In genomic region chr14:44309336-44309735, GRCh38 we compare ENCODE assay signal across 23 cellular contexts.
DNase-seq lines count a peak whose midpoint lies in the region; ATAC-seq, FAIRE-seq and TF ChIP-seq lines count a peak whose summit lies in the region.
"Had no signal": no experiment of that assay in that cellular context is flagged by ENCODE, and none has a peak within 500 bp of the region (broad histone marks: within the 10 kb centered on the region; RNA-seq: fewer than 3 reads in every experiment).

No MANE protein-coding gene starts in this region.

- no peak for ATAC-seq in activated naive CD8-positive, alpha-beta T cell treated with anti-CD3 and anti-CD28 coated beads, Interleukin-2, amount 50 U/mL, for 24 hours
- ATAC-seq in aorta (ENCODE audit: low FRiP score), result no peak
- ATAC-seq in HG02798 (IDR thresholded peaks at IDR 0.05; ENCODE audit: poor library complexity, unreplicated experiment), result no peak
- ATAC-seq: A549, HCT116, HepG2 had no signal

- FAIRE-seq in astrocyte (lab: Jason Lieb, UNC) (no peak), urothelium cell line (lab: Jason Lieb, UNC) (no peak)
- FAIRE-seq: A549, GM12892, GM18507, H54, HepG2 had no signal

- H3K4me1 ChIP-seq in astrocyte (ENCODE audit: insufficient read depth, low read length) (no peaks in the 10 kb centered on the region), aorta (ENCODE audit: control insufficient read depth in 1 of 2, insufficient read depth in 2 of 2, low read length in 2 of 2) (no peaks in the 10 kb centered on the region)
- H3K4me1 ChIP-seq: A549 had no signal

- no peaks in the 10 kb centered on the region for H3K79me2 ChIP-seq in astrocyte (ENCODE audit: insufficient read depth, low read length)

- no peak overlapping the region for H3K4me3 Mint-ChIP-seq in astrocyte (ENCODE audit: unreplicated experiment)
- no peak overlapping the region for H3K4me3 Mint-ChIP-seq in activated naive CD8-positive, alpha-beta T cell treated with anti-CD3 and anti-CD28 coated beads, Interleukin-2, amount 50 U/mL, for 24 hours
- H3K4me3 Mint-ChIP-seq: CD4-positive, alpha-beta T cell; HFFc6; IgD-negative memory B cell had no signal

- H3K4me3 ChIP-seq in astrocyte (ENCODE audit: insufficient read depth, low read depth, low read length) (no peak overlapping the region), aorta (ENCODE audit: low read length in 2 of 2) (no peak overlapping the region)
- H3K4me3 ChIP-seq: A549 had no signal

- H2AFZ ChIP-seq in astrocyte (ENCODE audit: low read depth, low read length), result no peak overlapping the region

- DNase-seq in DMS53 (lab: John Stamatoyannopoulos, UW) (peak; percentile 14), DMS53 treated with DMSO at 0.1 percent for 48 hours (lab: John Stamatoyannopoulos, UW; ENCODE audit: unreplicated experiment) (no peak), HT1080 (ENCODE audit: low read depth) (peak; percentile 78), astrocyte (ENCODE audit: low read depth) (peak; percentile 0), urothelium cell line (ENCODE audit: low spot score) (peak; percentile 6), aorta (no peak)
- DNase-seq in activated naive CD8-positive, alpha-beta T cell treated with anti-CD3 and anti-CD28 coated beads, Interleukin-2, amount 50 U/mL, for 24 hours, result no peak
- DNase-seq: AML-193; Calu3; CD4-positive, alpha-beta T cell; GDM1; HFFc6; KBM-7 had no signal

- H3K36me3 ChIP-seq in astrocyte (ENCODE audit: insufficient read depth, low read length) (no peaks in the 10 kb centered on the region), aorta (ENCODE audit: control insufficient read depth in 1 of 2, insufficient read depth in 2 of 2, low read length in 1 of 2) (no peaks in the 10 kb centered on the region)

- no peak overlapping the region for H3K27ac Mint-ChIP-seq in astrocyte (ENCODE audit: unreplicated experiment)
- H3K27ac Mint-ChIP-seq in activated naive CD8-positive, alpha-beta T cell treated with anti-CD3 and anti-CD28 coated beads, Interleukin-2, amount 50 U/mL, for 24 hours, result no peak overlapping the region
- H3K27ac Mint-ChIP-seq: CD4-positive, alpha-beta T cell; HFFc6; IgD-negative memory B cell had no signal

- no peak overlapping the region for H3K27ac ChIP-seq in astrocyte (ENCODE audit: low read depth, low read length)
- H3K27ac ChIP-seq in aorta (ENCODE audit: low read depth in 1 of 2, low read length in 2 of 2), result no peak overlapping the region
- H3K27ac ChIP-seq: 22Rv1, A549, C4-2B had no signal

- H3K9ac ChIP-seq in astrocyte (ENCODE audit: low read length), result no peak overlapping the region

- H3K27me3 ChIP-seq in astrocyte (ENCODE audit: insufficient read depth, low read length) (no peaks in the 10 kb centered on the region), aorta (ENCODE audit: control insufficient read depth in 1 of 2, insufficient read depth in 2 of 2, low read length in 1 of 2) (no peaks in the 10 kb centered on the region)

- H3K9me3 ChIP-seq in astrocyte (ENCODE audit: insufficient read depth, low read depth, low read length) (no peaks in the 10 kb centered on the region), aorta (ENCODE audit: control insufficient read depth, low read length) (no peaks in the 10 kb centered on the region)
- H3K9me3 ChIP-seq: A549 had no signal

- 95% methylated on average over 1 of the region's 1 CpG for WGBS in aorta, 2 donors

- H3K27me3 Mint-ChIP-seq in astrocyte (ENCODE audit: low read depth, unreplicated experiment), result no peaks in the 10 kb centered on the region
- H3K27me3 Mint-ChIP-seq in activated naive CD8-positive, alpha-beta T cell treated with anti-CD3 and anti-CD28 coated beads, Interleukin-2, amount 50 U/mL, for 24 hours, result no peaks in the 10 kb centered on the region
- H3K27me3 Mint-ChIP-seq: CD4-positive, alpha-beta T cell; IgD-negative memory B cell had no signal

- peaks cover 2% of the 10 kb centered on the region for H3K9me3 Mint-ChIP-seq in astrocyte (ENCODE audit: unreplicated experiment)
- H3K9me3 Mint-ChIP-seq in activated naive CD8-positive, alpha-beta T cell treated with anti-CD3 and anti-CD28 coated beads, Interleukin-2, amount 50 U/mL, for 24 hours, result peaks cover 9% of the 10 kb centered on the region

- no peak for TF ChIP-seq CTCF in astrocyte (IDR thresholded peaks at IDR 0.05; ENCODE audit: insufficient read depth, low read depth, low read length)

- intact Hi-C loops in aorta (cut with DNase I), result no loop called here

- H3K36me3 Mint-ChIP-seq in astrocyte (ENCODE audit: low read depth, unreplicated experiment), result no peaks in the 10 kb centered on the region
- no peaks in the 10 kb centered on the region for H3K36me3 Mint-ChIP-seq in activated naive CD8-positive, alpha-beta T cell treated with anti-CD3 and anti-CD28 coated beads, Interleukin-2, amount 50 U/mL, for 24 hours (ENCODE audit: low read depth)
- H3K36me3 Mint-ChIP-seq: IgD-negative memory B cell had no signal

- H4K20me1 ChIP-seq in astrocyte (ENCODE audit: insufficient read depth, low read length), result no peaks in the 10 kb centered on the region

- peaks cover 3% of the 10 kb centered on the region for H3K4me1 Mint-ChIP-seq in astrocyte (ENCODE audit: low read depth, unreplicated experiment)
- no peaks in the 10 kb centered on the region for H3K4me1 Mint-ChIP-seq in activated naive CD8-positive, alpha-beta T cell treated with anti-CD3 and anti-CD28 coated beads, Interleukin-2, amount 50 U/mL, for 24 hours
- H3K4me1 Mint-ChIP-seq: IgD-negative memory B cell had no signal

- no peak overlapping the region for H3K4me2 ChIP-seq in astrocyte (ENCODE audit: low read length)
- H3K4me2 ChIP-seq: A549 had no signal

Comparison
In these comparisons a context has a peak if more than half of its experiments do, and no peak if none do; other contexts are left out.
1. DNase-seq: peak in DMS53 (single experiment), HT1080 (single experiment), astrocyte (single experiment) and urothelium cell line (single experiment); none in DMS53 treated with DMSO at 0.1 percent for 48 hours (single experiment), activated naive CD8-positive, alpha-beta T cell treated with anti-CD3 and anti-CD28 coated beads, Interleukin-2, amount 50 U/mL, for 24 hours (single experiment) and aorta (0 of 2).